ENCODE assay signal across 1 cellular context in the genomic region with DNA sequence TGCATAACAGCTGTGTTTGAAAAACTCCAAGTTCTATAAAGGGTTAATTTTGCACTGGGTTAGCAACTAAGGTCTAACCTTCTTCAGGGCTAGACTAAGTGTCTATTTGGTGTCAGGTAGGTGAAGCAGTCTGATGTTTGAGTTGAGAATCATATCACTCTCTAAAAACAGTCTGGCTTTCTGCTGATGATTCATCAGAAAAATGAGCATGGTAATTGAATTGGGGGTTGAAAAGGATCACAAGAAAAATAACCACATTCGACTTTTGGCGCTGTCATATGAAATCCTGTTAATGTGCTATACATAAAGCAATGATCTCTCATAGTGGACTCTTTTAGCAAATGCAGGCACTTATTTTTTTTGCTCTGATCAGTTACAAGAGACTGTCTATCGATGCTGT.
TF ChIP-seq lines count a peak whose summit lies in the region.

No MANE protein-coding gene starts in this region.

TF ChIP-seq in GM23338, 12 proteins besides CTCF, POLR2A, EP300 and RAD21 (continued from another document):
- TF ChIP-seq REST (IDR thresholded peaks at IDR 0.05; ENCODE audit: unreplicated experiment) (no peak), ZNF331 (CRISPR knock-in tag; IDR thresholded peaks at IDR 0.05; ENCODE audit: low read depth) (no peak), ZNF114 (CRISPR knock-in tag; IDR thresholded peaks at IDR 0.05) (no peak), STAT1 (IDR thresholded peaks at IDR 0.05; ENCODE audit: unreplicated experiment) (no peak), NANOG (IDR thresholded peaks at IDR 0.05; ENCODE audit: borderline replicate concordance) (no peak), POLR2AphosphoS5 (IDR thresholded peaks at IDR 0.05; ENCODE audit: low read depth) (no peak), ZNF462 (CRISPR knock-in tag; IDR thresholded peaks at IDR 0.05) (no peak), EZH2 (IDR thresholded peaks at IDR 0.05; ENCODE audit: low read depth, unreplicated experiment) (no peak), ETS1 (IDR thresholded peaks at IDR 0.05) (no peak), EZH2phosphoT487 (IDR thresholded peaks at IDR 0.05; ENCODE audit: unreplicated experiment) (no peak), JUNB (IDR thresholded peaks at IDR 0.05; ENCODE audit: unreplicated experiment) (no peak)
TF ChIP-seq in GM23338: peak in this region for 0.
